Comparison of ENCODE assay signal across 8 cellular contexts in the genomic region with DNA sequence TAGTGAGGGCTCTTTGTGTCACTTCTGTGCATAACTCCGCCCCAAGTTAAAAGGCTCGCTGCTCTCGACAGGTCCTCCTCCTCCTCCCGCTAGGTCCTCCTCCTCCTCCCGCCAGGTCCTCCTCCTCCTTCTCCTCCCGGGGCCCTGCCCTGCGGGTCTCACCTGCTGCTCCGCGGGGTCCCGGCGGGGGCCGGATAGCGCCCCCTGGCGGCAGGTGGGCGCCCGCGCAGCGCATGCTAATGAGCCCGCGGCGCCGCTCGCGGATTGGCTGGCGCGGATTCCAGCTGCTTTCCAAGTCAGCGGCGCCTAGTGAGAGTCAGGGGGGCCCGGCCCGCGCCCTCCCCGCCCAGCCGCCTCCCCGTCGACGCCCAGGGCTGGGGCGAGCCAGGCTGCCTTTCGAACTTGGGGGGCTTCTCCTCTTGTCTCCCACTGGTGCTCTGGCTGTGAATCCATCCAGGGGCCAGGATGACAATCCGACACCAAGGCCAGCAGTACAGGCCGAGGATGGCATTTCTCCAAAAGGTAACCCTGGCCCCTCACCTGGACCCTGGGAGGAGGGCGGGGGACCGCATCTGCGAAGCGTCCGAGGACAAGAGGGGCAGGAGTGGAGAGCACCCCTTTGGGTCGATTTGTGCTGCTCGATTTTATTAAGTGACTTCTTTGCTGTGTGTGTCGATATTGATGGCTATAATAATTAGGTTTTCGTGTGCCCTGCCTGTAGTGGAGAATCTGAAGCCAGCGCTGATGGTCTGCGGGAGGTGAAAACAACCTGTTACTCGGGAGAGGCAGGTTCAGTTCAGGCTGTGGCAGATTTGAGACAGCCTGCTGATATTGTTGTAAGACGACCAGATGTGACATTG. TPM values are rescaled to one million over a fixed set of nuclear protein-coding genes. Genes with fewer than 3 reads are reported as not detected.
A peak's percentile ranks its signal among the peaks of the same experiment; 100 is the strongest.
DNase-seq lines count a peak whose midpoint lies in the region; ATAC-seq, FAIRE-seq and TF ChIP-seq lines count a peak whose summit lies in the region.

A gene (plus strand): TSS at position 295 of the 860 bp plus-strand sequence. CDS start 171 bp downstream, at position 466.

- peak within 1 kb of the TSS; percentile 20 for H3K27ac ChIP-seq in effector memory CD4-positive, alpha-beta T cell (ENCODE audit: insufficient read depth, low read length, poor library complexity, severe bottlenecking)

- no peaks in the 10 kb centered on the region for H3K9me3 Mint-ChIP-seq in activated CD4-positive, alpha-beta memory T cell treated with anti-CD3 and anti-CD28 coated beads, Interleukin-2, amount 10 ng/mL, durations not matched to agents 7 days and 5 days
- no peaks in the 10 kb centered on the region for H3K9me3 Mint-ChIP-seq in memory B cell

- POLR2A ChIA-PET in activated CD4-positive, alpha-beta memory T cell treated with anti-CD3 and anti-CD28 coated beads, Interleukin-2, amount 10 ng/mL, durations not matched to agents 7 days and 5 days (lab: Charles Lee): interaction anchor here (0.5 to 10.6 kb wide), 13 partner anchors 10 to 162 kb away, joined by 3 to 69 read pairs (median 5); no protein-coding TSS in a partner anchor

- TF ChIP-seq CTCF in BE2C (IDR thresholded peaks at IDR 0.05; ENCODE audit: low read depth, low read length): peak; percentile 87

- peak within 1 kb of the TSS; percentile 84 for H3K4me3 Mint-ChIP-seq in activated CD4-positive, alpha-beta memory T cell treated with anti-CD3 and anti-CD28 coated beads, Interleukin-2, amount 10 ng/mL, durations not matched to agents 7 days and 5 days
- H3K4me3 Mint-ChIP-seq in memory B cell: peak within 1 kb of the TSS; percentile 84

- H3K27ac Mint-ChIP-seq in activated CD4-positive, alpha-beta memory T cell treated with anti-CD3 and anti-CD28 coated beads, Interleukin-2, amount 10 ng/mL, durations not matched to agents 7 days and 5 days: peak within 1 kb of the TSS; percentile 41
- peak within 1 kb of the TSS; percentile 66 for H3K27ac Mint-ChIP-seq in memory B cell

- H3K36me3 Mint-ChIP-seq in activated CD4-positive, alpha-beta memory T cell treated with anti-CD3 and anti-CD28 coated beads, Interleukin-2, amount 10 ng/mL, durations not matched to agents 7 days and 5 days (ENCODE audit: low read depth): peaks cover 20% of the 10 kb centered on the region
- no peaks in the 10 kb centered on the region for H3K36me3 Mint-ChIP-seq in memory B cell

- H3K27me3 ChIP-seq in BE2C: peaks cover 11% of the 10 kb centered on the region; the same call in 1 of the 2 replicates
- H3K27me3 ChIP-seq in effector memory CD4-positive, alpha-beta T cell (replicated peaks; ENCODE audit: control insufficient read depth, insufficient read depth, low read length, poor library complexity, severe bottlenecking): no peaks in the 10 kb centered on the region

- H3K9me3 ChIP-seq in BE2C: no peaks in the 10 kb centered on the region
- no peaks in the 10 kb centered on the region for H3K9me3 ChIP-seq in effector memory CD4-positive, alpha-beta T cell (ENCODE audit: control insufficient read depth, low read length)

- H3K4me1 ChIP-seq in BE2C: no peaks in the 10 kb centered on the region
- H3K4me1 ChIP-seq in effector memory CD4-positive, alpha-beta T cell (ENCODE audit: control insufficient read depth, insufficient read depth, low read length, poor library complexity, severe bottlenecking): peaks cover 17% of the 10 kb centered on the region

- peaks cover 51% of the 10 kb centered on the region for H3K4me1 Mint-ChIP-seq in activated CD4-positive, alpha-beta memory T cell treated with anti-CD3 and anti-CD28 coated beads, Interleukin-2, amount 10 ng/mL, durations not matched to agents 7 days and 5 days
- peaks cover 15% of the 10 kb centered on the region for H3K4me1 Mint-ChIP-seq in memory B cell

- H3K36me3 ChIP-seq in BE2C: no peaks in the 10 kb centered on the region
- no peaks in the 10 kb centered on the region for H3K36me3 ChIP-seq in effector memory CD4-positive, alpha-beta T cell (ENCODE audit: control insufficient read depth, insufficient read depth, low read length)

- peak; percentile 95 for ATAC-seq in HG03432 (IDR thresholded peaks at IDR 0.05; ENCODE audit: unreplicated experiment)
- ATAC-seq in memory B cell (ENCODE audit: low read depth): peak; percentile 95

- peak within 1 kb of the TSS; percentile 43 for H3K4me3 ChIP-seq in BE2C (ENCODE audit: low read depth, low read length)
- H3K4me3 ChIP-seq in effector memory CD4-positive, alpha-beta T cell (ENCODE audit: insufficient read depth, low read depth, low read length, poor library complexity, severe bottlenecking): peak within 1 kb of the TSS; percentile 42

- peak; percentile 49 for FAIRE-seq in GM19239 (lab: Jason Lieb, UNC)

- H3K27me3 Mint-ChIP-seq in activated CD4-positive, alpha-beta memory T cell treated with anti-CD3 and anti-CD28 coated beads, Interleukin-2, amount 10 ng/mL, durations not matched to agents 7 days and 5 days: no peaks in the 10 kb centered on the region
- H3K27me3 Mint-ChIP-seq in memory B cell: peaks cover 22% of the 10 kb centered on the region

- CTCF ChIA-PET in activated CD4-positive, alpha-beta memory T cell treated with anti-CD3 and anti-CD28 coated beads, Interleukin-2, amount 10 ng/mL, durations not matched to agents 7 days and 5 days (lab: Charles Lee): interaction anchor here (0.5 to 6.0 kb wide), 40 partner anchors 9 to 1684 kb away, joined by 3 to 69 read pairs (median 6); a partner anchor contains a TSS

- DNase-seq in BE2C (peak; percentile 90), GM19239 (ENCODE audit: insufficient read length, low spot score) (peak; percentile 70), NCI-H526 (lab: John Stamatoyannopoulos, UW) (peak; percentile 72 to 83), memory B cell (ENCODE audit: low spot score in 2 of 2) (peak; percentile 82 to 93)
- DNase-seq in activated CD4-positive, alpha-beta memory T cell treated with anti-CD3 and anti-CD28 coated beads, Interleukin-2, amount 10 ng/mL, durations not matched to agents 7 days and 5 days: peak; percentile 90
- peak; percentile 81 to 83 (median 82) for DNase-seq in effector memory CD4-positive, alpha-beta T cell
- DNase-seq in stimulated activated CD8-positive, alpha-beta memory T cell treated with anti-CD3 and anti-CD28 coated beads, Interleukin-12 subunit alpha, Interleukin-12 subunit beta, amount 100 ng/mL, for 1 hour (ENCODE audit: low read depth): peak; percentile 74

RNA-seq across cellular contexts. Expression of the gene that starts here (rescaled TPM):
- polyA plus RNA-seq in BE2C (2012; ENCODE audit: insufficient read depth, insufficient read length, low read depth): 16.9 TPM
- total RNA-seq in activated CD4-positive, alpha-beta memory T cell treated with anti-CD3 and anti-CD28 coated beads, Interleukin-2, amount 10 ng/mL, durations not matched to agents 7 days and 5 days: 10 to 100 TPM; 30.4 to 31.2 TPM

Comparison
In these comparisons a context has a peak if more than half of its experiments do, and no peak if none do; other contexts are left out.
1. Peak in every context shown above with its lines: DNase-seq, ATAC-seq, H3K4me3 ChIP-seq and H3K27ac ChIP-seq.